In the genomic region with DNA sequence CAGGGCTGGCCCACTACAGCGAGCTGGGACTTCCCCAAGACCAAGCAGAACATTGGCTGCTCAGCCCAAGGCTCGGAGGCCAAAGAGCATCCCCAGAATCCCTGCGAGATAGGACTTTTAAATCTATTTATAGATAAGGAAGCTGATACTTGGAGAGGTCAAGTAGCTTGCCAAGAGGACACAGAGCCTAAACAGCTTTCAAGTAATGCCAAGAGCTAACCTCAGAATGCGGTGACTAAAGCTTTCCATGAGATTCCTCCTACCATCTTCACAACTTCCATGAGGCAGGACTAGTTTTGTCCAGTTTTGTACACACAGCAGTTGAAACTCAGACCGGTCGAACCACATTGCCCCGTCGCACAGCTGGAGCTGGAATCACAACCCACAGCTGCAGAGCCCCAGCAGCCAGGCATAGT, we compare ENCODE assay signal across 1 cellular context.
TF ChIP-seq lines count a peak whose summit lies in the region.

No MANE protein-coding gene starts in this region.

TF ChIP-seq in HCT116, 20 proteins besides CTCF, POLR2A, EP300 and RAD21 (continued from another document):
- no peak for TF ChIP-seq REST (IDR thresholded peaks at IDR 0.05; ENCODE audit: low read depth)
